Comparison of ENCODE assay signal across 20 cellular contexts in genomic region chr1:12626888-12627287, GRCh38. TPM values are rescaled to one million over a fixed set of nuclear protein-coding genes. Genes with fewer than 3 reads are reported as not detected.
DNase-seq lines count a peak whose midpoint lies in the region; ATAC-seq and TF ChIP-seq lines count a peak whose summit lies in the region.
"Had no signal": no experiment of that assay in that cellular context is flagged by ENCODE, and none has a peak within 500 bp of the region (broad histone marks: within the 10 kb centered on the region; RNA-seq: fewer than 3 reads in every experiment).

No MANE protein-coding gene starts in this region.

- H3K27ac Mint-ChIP-seq in brain: peak overlapping the region in 3 of 5 experiments; percentile 49 to 91 (median 88)
- peak overlapping the region; percentile 74 for H3K27ac Mint-ChIP-seq in progenitor cell of endocrine pancreas
- H3K27ac Mint-ChIP-seq in naive thymus-derived CD8-positive, alpha-beta T cell: peak overlapping the region in 4 of 10 donors; percentile 0 to 62 (median 38)
- H3K27ac Mint-ChIP-seq: CD8-positive, alpha-beta T cell had no signal

- ATAC-seq in naive thymus-derived CD8-positive, alpha-beta T cell: no peak
- ATAC-seq in left ventricle myocardium superior: no peak
- ATAC-seq: CD8-positive, alpha-beta T cell; SK-N-SH treated with all-trans-retinoic acid at 6 μM for 48 hours had no signal

- intact Hi-C loops in left ventricle myocardium superior (cut with micrococcal nuclease): loop anchor here (10.0 kb wide), 2 partner anchors 212 to 302 kb away; no protein-coding TSS in a partner anchor

- no peak for TF ChIP-seq CTCF in brain (conservative IDR thresholded peaks at IDR 0.05)
- TF ChIP-seq CTCF in progenitor cell of endocrine pancreas (IDR thresholded peaks at IDR 0.05; ENCODE audit: unreplicated experiment): no peak

- no peaks in the 10 kb centered on the region for H3K27me3 ChIP-seq in HAP-1 (ENCODE audit: low read depth)
- H3K27me3 ChIP-seq: MG63 had no signal

- H3K36me3 ChIP-seq in HAP-1 (replicated peaks): no peaks in the 10 kb centered on the region
- H3K36me3 ChIP-seq: MG63 had no signal

- H3K9me3 Mint-ChIP-seq in brain (peaks cover 0 to 10% (median 3%) of the 10 kb centered on the region in 5 experiments), progenitor cell of endocrine pancreas (ENCODE audit: low read depth) (no peaks in the 10 kb centered on the region)
- H3K9me3 Mint-ChIP-seq in naive thymus-derived CD8-positive, alpha-beta T cell: no peaks in the 10 kb centered on the region
- H3K9me3 Mint-ChIP-seq: CD8-positive, alpha-beta T cell had no signal

- H3K36me3 Mint-ChIP-seq in brain: no peaks in the 10 kb centered on the region
- H3K36me3 Mint-ChIP-seq in progenitor cell of endocrine pancreas (ENCODE audit: insufficient read depth): no peaks in the 10 kb centered on the region
- no peaks in the 10 kb centered on the region for H3K36me3 Mint-ChIP-seq in naive thymus-derived CD8-positive, alpha-beta T cell
- H3K36me3 Mint-ChIP-seq: CD8-positive, alpha-beta T cell had no signal

- H3K4me3 Mint-ChIP-seq in brain: peak overlapping the region in 3 of 5 experiments; percentile 27 to 67 (median 48)
- H3K4me3 Mint-ChIP-seq in progenitor cell of endocrine pancreas (ENCODE audit: low read depth): no peak overlapping the region
- no peak overlapping the region for H3K4me3 Mint-ChIP-seq in naive thymus-derived CD8-positive, alpha-beta T cell
- H3K4me3 Mint-ChIP-seq: CD8-positive, alpha-beta T cell had no signal

- H3K27me3 Mint-ChIP-seq in brain (no peaks in the 10 kb centered on the region), progenitor cell of endocrine pancreas (no peaks in the 10 kb centered on the region)
- H3K27me3 Mint-ChIP-seq in naive thymus-derived CD8-positive, alpha-beta T cell: no peaks in the 10 kb centered on the region

- no peak overlapping the region for H3K4me3 ChIP-seq in HAP-1
- H3K4me3 ChIP-seq: MG63, PC-9 had no signal

- peaks cover 4% of the 10 kb centered on the region; the same call in 1 of the 2 replicates for H3K9me3 ChIP-seq in HAP-1
- H3K9me3 ChIP-seq: MG63 had no signal

- peaks cover 39% of the 10 kb centered on the region for H3K4me1 Mint-ChIP-seq in brain
- H3K4me1 Mint-ChIP-seq in progenitor cell of endocrine pancreas (ENCODE audit: low read depth): peaks cover 34% of the 10 kb centered on the region
- H3K4me1 Mint-ChIP-seq in naive thymus-derived CD8-positive, alpha-beta T cell: peaks cover 0 to 15% (median 8%) of the 10 kb centered on the region in 4 donors

- peak; percentile 54 to 80 for DNase-seq in HAP-1 (ENCODE audit: low spot score in 2 of 2)
- DNase-seq in NCI-H82 treated with DMSO at 0.1 percent for 48 hours (lab: John Stamatoyannopoulos, UW; ENCODE audit: unreplicated experiment): peak; percentile 66
- no peak for DNase-seq in progenitor cell of endocrine pancreas (ENCODE audit: low spot score, unreplicated experiment)
- no peak for DNase-seq in naive thymus-derived CD8-positive, alpha-beta T cell
- DNase-seq in left ventricle myocardium superior: no peak
- DNase-seq in COR-L47 (lab: John Stamatoyannopoulos, UW): no peak
- DNase-seq: CD8-positive, alpha-beta T cell; GDM1; H7; MG63; NCI-H1417; NCI-H187 treated with DMSO at 0.1 percent for 48 hours; NCI-H2107; NCI-H446 treated with DMSO at 0.1 percent for 48 hours; NCI-H526 treated with DMSO at 0.1 percent for 48 hours; PC-9; SHP77 treated with DMSO at 0.1 percent for 48 hours had no signal

- POLR2A ChIA-PET in naive thymus-derived CD8-positive, alpha-beta T cell (lab: Charles Lee): interaction anchor here (0.9 kb wide), 1 partner anchor 14 kb away, joined by 4 read pairs; no protein-coding TSS in a partner anchor

- peaks cover 15% of the 10 kb centered on the region for H3K4me1 ChIP-seq in HAP-1

- in situ Hi-C loops in HAP-1 (cut with MboI; ENCODE audit: low sequenced_read_pairs): no loop called here

RNA-seq across cellular contexts. Expression of gene DHRS3, which starts 8.9 kb away (rescaled TPM):
- 15.9 TPM for polyA plus RNA-seq in brain (ENCODE audit: insufficient read depth, low read depth, low replicate concordance)
- total RNA-seq in progenitor cell of endocrine pancreas (176 and 214 TPM in 2 replicates), left ventricle myocardium superior (79.6 TPM)
- 10 to 100 TPM; 86.4 to 91.0 TPM for total RNA-seq in naive thymus-derived CD8-positive, alpha-beta T cell
- 10 to 100 TPM; 17.7 to 31.0 (median 20.4) TPM for polyA plus RNA-seq in naive thymus-derived CD8-positive, alpha-beta T cell

RNA-seq across cellular contexts. Expression of gene AADACL4, which starts 17.0 kb away (rescaled TPM):
- not detected for polyA plus RNA-seq in brain (ENCODE audit: insufficient read depth, low read depth, low replicate concordance)
- total RNA-seq in progenitor cell of endocrine pancreas: 0.24 TPM in 2 replicates
- total RNA-seq in naive thymus-derived CD8-positive, alpha-beta T cell: not detected
- polyA plus RNA-seq in naive thymus-derived CD8-positive, alpha-beta T cell: not detected
- total RNA-seq in left ventricle myocardium superior: not detected
- total RNA-seq: CD8-positive, alpha-beta T cell; H7; HT-29; PC-9 had no signal

Comparison
In these comparisons a context has a peak if more than half of its experiments do, and no peak if none do; other contexts are left out.
1. DNase-seq: peak in HAP-1 (2 of 2) and NCI-H82 treated with DMSO at 0.1 percent for 48 hours (single experiment); none in progenitor cell of endocrine pancreas (single experiment), naive thymus-derived CD8-positive, alpha-beta T cell (0 of 10), left ventricle myocardium superior (single experiment) and COR-L47 (single experiment).
2. H3K4me3 Mint-ChIP-seq: peak in brain (3 of 5); none in progenitor cell of endocrine pancreas (single experiment) and naive thymus-derived CD8-positive, alpha-beta T cell (0 of 10).